ENCODE assay signal across 8 cellular contexts in the genomic region with DNA sequence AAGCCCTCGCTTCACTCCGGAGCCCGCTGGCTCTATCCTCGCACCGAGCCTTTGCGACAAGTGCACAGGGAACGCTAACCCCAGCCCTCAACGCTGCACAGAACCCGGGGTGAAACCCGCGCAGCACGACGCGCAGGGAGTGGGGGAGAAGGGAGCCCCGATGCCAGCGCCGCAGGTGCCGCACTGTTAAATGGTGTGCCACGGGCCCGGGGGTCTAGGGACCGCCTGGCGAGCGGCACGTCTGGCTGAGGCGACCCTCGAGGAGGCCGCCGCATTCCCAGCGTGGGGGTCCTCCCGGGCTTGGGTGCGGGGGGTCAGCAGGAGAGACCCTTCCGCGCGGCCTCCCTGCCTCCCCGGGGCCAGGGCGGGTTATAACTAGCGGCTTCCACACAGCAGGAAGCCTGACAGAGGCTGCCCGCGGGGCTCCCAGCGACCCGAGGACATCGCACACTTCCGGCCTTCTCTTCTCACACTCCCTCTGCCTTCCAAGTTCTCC.
A peak's percentile ranks its signal among the peaks of the same experiment; 100 is the strongest.
DNase-seq lines count a peak whose midpoint lies in the region; ATAC-seq and TF ChIP-seq lines count a peak whose summit lies in the region.

No MANE protein-coding gene starts in this region.

- ATAC-seq in GM19328 (IDR thresholded peaks at IDR 0.05; ENCODE audit: unreplicated experiment) = peak; percentile 17
- peak; percentile 4 for ATAC-seq in HG03457 (IDR thresholded peaks at IDR 0.05; ENCODE audit: unreplicated experiment)

- peak overlapping the region; percentile 61 for H3K9ac ChIP-seq in rectal smooth muscle tissue (ENCODE audit: low read length)

- H3K4me3 ChIP-seq in AG10803 (ENCODE audit: low read length) (peak overlapping the region; percentile 65), fibroblast of mammary gland (ENCODE audit: control insufficient read depth, low read depth, low read length) (peak overlapping the region; percentile 55), rectal smooth muscle tissue (ENCODE audit: low read length) (peak overlapping the region; percentile 69)

- no peaks in the 10 kb centered on the region for H3K36me3 ChIP-seq in rectal smooth muscle tissue (ENCODE audit: control insufficient read depth, insufficient read depth, low read length)

- DNase-seq in AG10803 (ENCODE audit: low read depth) (peak; percentile 24), fibroblast of mammary gland (ENCODE audit: low read depth) (peak; percentile 19), globus pallidus (ENCODE audit: low spot score) (no peak), GOT3 (lab: John Stamatoyannopoulos, UW) (no peak)
- DNase-seq in activated CD8-positive, alpha-beta memory T cell treated with anti-CD3 and anti-CD28 coated beads, Interleukin-2, amount 50 U/mL, for 4 hours = peak; percentile 46

- peak overlapping the region; percentile 59 for H3K27ac ChIP-seq in rectal smooth muscle tissue (ENCODE audit: low read depth, low read length)

- peaks cover 11% of the 10 kb centered on the region for H3K4me1 ChIP-seq in rectal smooth muscle tissue (ENCODE audit: control insufficient read depth, insufficient read depth, low read length)

- no peaks in the 10 kb centered on the region for H3K27me3 ChIP-seq in rectal smooth muscle tissue (ENCODE audit: control insufficient read depth, insufficient read depth, low read length)

- TF ChIP-seq CTCF in AG10803 (conservative IDR thresholded peaks at IDR 0.05; ENCODE audit: low read length) (no peak), fibroblast of mammary gland (conservative IDR thresholded peaks at IDR 0.05; ENCODE audit: control insufficient read depth, insufficient read depth, low read depth, low read length) (no peak)

Comparison
In these comparisons a context has a peak if more than half of its experiments do, and no peak if none do; other contexts are left out.
1. DNase-seq: peak in AG10803 (single experiment), activated CD8-positive, alpha-beta memory T cell treated with anti-CD3 and anti-CD28 coated beads, Interleukin-2, amount 50 U/mL, for 4 hours (single experiment) and fibroblast of mammary gland (single experiment); none in globus pallidus (single experiment) and GOT3 (single experiment).
2. Peak in every context shown above with its lines, with median percentiles within 50 percentile points of each other: H3K4me3 ChIP-seq.